8 cellular contexts compared by ENCODE assay signal in genomic region chr10:124418726-124419501, GRCh38. TPM values are rescaled to one million over a fixed set of nuclear protein-coding genes. Genes with fewer than 3 reads are reported as not detected.
DNase-seq lines count a peak whose midpoint lies in the region; ATAC-seq and TF ChIP-seq lines count a peak whose summit lies in the region.

Gene OAT, minus strand, starts transcription at chr10:124418923. Its CDS starts 6,752 bp downstream, at chr10:124412171.

- peak within 1 kb of the TSS; percentile 60 for H3K27ac Mint-ChIP-seq in activated naive CD8-positive, alpha-beta T cell treated with anti-CD3 and anti-CD28 coated beads, Interleukin-2, amount 50 U/mL, for 24 hours

- H3K36me3 Mint-ChIP-seq in activated naive CD8-positive, alpha-beta T cell treated with anti-CD3 and anti-CD28 coated beads, Interleukin-2, amount 50 U/mL, for 24 hours (ENCODE audit: low read depth), result no peaks in the 10 kb centered on the region

- H3K4me1 ChIP-seq in ovary (ENCODE audit: insufficient read depth) (peaks cover 8% of the 10 kb centered on the region), thymus (ENCODE audit: control insufficient read depth, insufficient read depth, low read length) (peaks cover 5% of the 10 kb centered on the region)

- H3K27ac ChIP-seq in ovary (peak within 1 kb of the TSS; percentile 89 to 91), thymus (ENCODE audit: low read depth) (peak within 1 kb of the TSS; percentile 54)

- peaks cover 15% of the 10 kb centered on the region for H3K27me3 Mint-ChIP-seq in activated naive CD8-positive, alpha-beta T cell treated with anti-CD3 and anti-CD28 coated beads, Interleukin-2, amount 50 U/mL, for 24 hours

- no peaks in the 10 kb centered on the region for H3K9me3 Mint-ChIP-seq in activated naive CD8-positive, alpha-beta T cell treated with anti-CD3 and anti-CD28 coated beads, Interleukin-2, amount 50 U/mL, for 24 hours

- H3K27me3 ChIP-seq in ovary (no peaks in the 10 kb centered on the region), thymus (ENCODE audit: control insufficient read depth, insufficient read depth) (peaks cover 6% of the 10 kb centered on the region)

- ATAC-seq in HG02759 (IDR thresholded peaks at IDR 0.05; ENCODE audit: unreplicated experiment), result peak; percentile 98
- ATAC-seq in activated naive CD8-positive, alpha-beta T cell treated with anti-CD3 and anti-CD28 coated beads, Interleukin-2, amount 50 U/mL, for 24 hours, result peak; percentile 96
- peak; percentile 98 for ATAC-seq in Right ventricle myocardium inferior

- WGBS in ovary, 3 donors, result 1 to 2% (median 1%) methylated on average over 27 to 70 of the region's 70 CpGs
- WGBS in thymus, result 4% methylated on average over 70 of the region's 70 CpGs

- H3K9me3 ChIP-seq in ovary (no peaks in the 10 kb centered on the region), thymus (ENCODE audit: control insufficient read depth) (no peaks in the 10 kb centered on the region)

- intact Hi-C loops in Right ventricle myocardium inferior (cut with DNase I), result loop anchor here (1.0 kb wide), 1 partner anchor 106 kb away; no protein-coding TSS in a partner anchor
- intact Hi-C loops in ovary (cut with DNase I), result no loop called here

- peak within 1 kb of the TSS; percentile 82 for H3K4me3 Mint-ChIP-seq in activated naive CD8-positive, alpha-beta T cell treated with anti-CD3 and anti-CD28 coated beads, Interleukin-2, amount 50 U/mL, for 24 hours

- TF ChIP-seq EP300 in ovary (IDR thresholded peaks at IDR 0.05), result no peak

- H3K4me3 ChIP-seq in GM12865 (ENCODE audit: low read depth, low read length) (peak within 1 kb of the TSS; percentile 19; the same call in 1 of the 2 replicates), ovary (peak within 1 kb of the TSS; percentile 65), thymus (ENCODE audit: low read length) (peak within 1 kb of the TSS; percentile 70)

- peak; percentile 89 for DNase-seq in GM12865 (ENCODE audit: low read depth)
- DNase-seq in NCI-H1417 treated with DMSO at 0.1 percent for 48 hours (lab: John Stamatoyannopoulos, UW), result peak; percentile 62
- peak; percentile 95 for DNase-seq in T follicular helper cell (ENCODE audit: low read depth)
- DNase-seq in activated naive CD8-positive, alpha-beta T cell treated with anti-CD3 and anti-CD28 coated beads, Interleukin-2, amount 50 U/mL, for 24 hours, result peak; percentile 95
- peak; percentile 98 for DNase-seq in Right ventricle myocardium inferior (ENCODE audit: missing footprints)
- peak; percentile 95 to 97 (median 96) for DNase-seq in ovary

- H3K36me3 ChIP-seq in ovary (no peaks in the 10 kb centered on the region), thymus (ENCODE audit: control insufficient read depth, insufficient read depth) (no peaks in the 10 kb centered on the region)

- H3K4me1 Mint-ChIP-seq in activated naive CD8-positive, alpha-beta T cell treated with anti-CD3 and anti-CD28 coated beads, Interleukin-2, amount 50 U/mL, for 24 hours, result peaks cover 18% of the 10 kb centered on the region

- peak; percentile 95 for TF ChIP-seq POLR2A in ovary (IDR thresholded peaks at IDR 0.05)

- TF ChIP-seq CTCF in GM12865 (IDR thresholded peaks at IDR 0.05; ENCODE audit: insufficient read depth, low read depth, low read length, missing control alignments), result no peak
- TF ChIP-seq CTCF in ovary (IDR thresholded peaks at IDR 0.05), result peak in 1 of 3 donors; percentile 3

RNA-seq across cellular contexts. Expression of gene OAT, which starts in this region (rescaled TPM):
- total RNA-seq in Right ventricle myocardium inferior (27.3 TPM), ovary (100 to 1,000 TPM in 2 of 7 donors, 10 to 100 TPM in 5; 76.5 to 125 (median 94.5) TPM)
- polyA plus RNA-seq in ovary (100 to 1,000 TPM in 1 of 2 donors, 10 to 100 TPM in 1; 93.2 to 114 TPM), thymus (50.9 TPM)

Comparison
In these comparisons a context has a peak if more than half of its experiments do, and no peak if none do; other contexts are left out.
1. Peak in every context shown above with its lines: DNase-seq, ATAC-seq, H3K4me3 ChIP-seq and H3K27ac ChIP-seq.
2. H3K4me3 ChIP-seq: peak in every context shown above with its lines; median percentile 70 in thymus; 65 in ovary; 19 in GM12865.